In genomic region chr20:10626896-10627295, GRCh38 we compare ENCODE assay signal across 1 cellular context.
TF ChIP-seq lines count a peak whose summit lies in the region.

No MANE protein-coding gene starts in this region.

TF ChIP-seq in WTC11, 78 proteins besides CTCF, POLR2A, EP300 and RAD21:
- TF ChIP-seq E2F4 (CRISPR knock-in tag; IDR thresholded peaks at IDR 0.05; ENCODE audit: borderline replicate concordance, low read depth) = no peak
- no peak for TF ChIP-seq RORB (CRISPR knock-in tag; IDR thresholded peaks at IDR 0.05)
- TF ChIP-seq MAX (CRISPR knock-in tag; IDR thresholded peaks at IDR 0.05) = no peak
- no peak for TF ChIP-seq ZNF121 (CRISPR knock-in tag; IDR thresholded peaks at IDR 0.05)
- TF ChIP-seq E2F5 (CRISPR knock-in tag; IDR thresholded peaks at IDR 0.05) = no peak
- TF ChIP-seq HMGA2 (CRISPR knock-in tag; IDR thresholded peaks at IDR 0.05) = no peak
- no peak for TF ChIP-seq EMX1 (CRISPR knock-in tag; IDR thresholded peaks at IDR 0.05)
- no peak for TF ChIP-seq ZNF263 (CRISPR knock-in tag; IDR thresholded peaks at IDR 0.05; ENCODE audit: low read depth)
- no peak for TF ChIP-seq TCF7 (CRISPR knock-in tag; IDR thresholded peaks at IDR 0.05; ENCODE audit: low read depth)
- TF ChIP-seq ATF1 (CRISPR knock-in tag; IDR thresholded peaks at IDR 0.05) = no peak
- TF ChIP-seq ZSCAN18 (CRISPR knock-in tag; IDR thresholded peaks at IDR 0.05) = no peak
- no peak for TF ChIP-seq ELF4 (CRISPR knock-in tag; IDR thresholded peaks at IDR 0.05; ENCODE audit: low read depth)
- TF ChIP-seq NFATC4 (CRISPR knock-in tag; IDR thresholded peaks at IDR 0.05) = no peak
- TF ChIP-seq AR (CRISPR knock-in tag; IDR thresholded peaks at IDR 0.05) = no peak
- no peak for TF ChIP-seq ATF2 (CRISPR knock-in tag; IDR thresholded peaks at IDR 0.05; ENCODE audit: borderline replicate concordance, low read depth)
- TF ChIP-seq TEAD1 (CRISPR knock-in tag; IDR thresholded peaks at IDR 0.05) = no peak
- TF ChIP-seq USF1 (CRISPR knock-in tag; IDR thresholded peaks at IDR 0.05) = no peak
- TF ChIP-seq MXD4 (CRISPR knock-in tag; IDR thresholded peaks at IDR 0.05; ENCODE audit: borderline replicate concordance) = no peak
